ENCODE assay signal across 1 cellular context in the genomic region with DNA sequence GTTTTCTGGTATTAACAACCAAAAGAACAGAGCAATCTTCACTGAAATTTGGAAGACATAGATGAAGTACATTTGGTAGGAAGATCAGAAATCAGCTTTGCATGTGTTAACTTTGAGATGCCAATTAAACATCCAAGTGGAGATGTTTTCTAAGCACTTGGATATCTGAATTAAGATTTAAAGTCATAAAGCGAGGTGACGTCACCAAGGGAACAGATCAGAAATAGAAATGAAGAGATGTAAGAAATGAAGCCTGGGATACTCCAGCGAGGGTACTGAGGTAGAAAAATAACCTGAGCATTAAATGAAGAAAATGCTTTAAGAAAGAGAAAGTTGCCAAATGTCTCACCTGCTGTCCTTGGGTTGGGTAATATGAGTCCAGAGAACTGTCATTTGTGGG.
TF ChIP-seq lines count a peak whose summit lies in the region.

No MANE protein-coding gene starts in this region.

TF ChIP-seq in HepG2, 621 proteins besides CTCF, POLR2A, EP300 and RAD21 (continued from another document):
- TF ChIP-seq, protein P1, sequence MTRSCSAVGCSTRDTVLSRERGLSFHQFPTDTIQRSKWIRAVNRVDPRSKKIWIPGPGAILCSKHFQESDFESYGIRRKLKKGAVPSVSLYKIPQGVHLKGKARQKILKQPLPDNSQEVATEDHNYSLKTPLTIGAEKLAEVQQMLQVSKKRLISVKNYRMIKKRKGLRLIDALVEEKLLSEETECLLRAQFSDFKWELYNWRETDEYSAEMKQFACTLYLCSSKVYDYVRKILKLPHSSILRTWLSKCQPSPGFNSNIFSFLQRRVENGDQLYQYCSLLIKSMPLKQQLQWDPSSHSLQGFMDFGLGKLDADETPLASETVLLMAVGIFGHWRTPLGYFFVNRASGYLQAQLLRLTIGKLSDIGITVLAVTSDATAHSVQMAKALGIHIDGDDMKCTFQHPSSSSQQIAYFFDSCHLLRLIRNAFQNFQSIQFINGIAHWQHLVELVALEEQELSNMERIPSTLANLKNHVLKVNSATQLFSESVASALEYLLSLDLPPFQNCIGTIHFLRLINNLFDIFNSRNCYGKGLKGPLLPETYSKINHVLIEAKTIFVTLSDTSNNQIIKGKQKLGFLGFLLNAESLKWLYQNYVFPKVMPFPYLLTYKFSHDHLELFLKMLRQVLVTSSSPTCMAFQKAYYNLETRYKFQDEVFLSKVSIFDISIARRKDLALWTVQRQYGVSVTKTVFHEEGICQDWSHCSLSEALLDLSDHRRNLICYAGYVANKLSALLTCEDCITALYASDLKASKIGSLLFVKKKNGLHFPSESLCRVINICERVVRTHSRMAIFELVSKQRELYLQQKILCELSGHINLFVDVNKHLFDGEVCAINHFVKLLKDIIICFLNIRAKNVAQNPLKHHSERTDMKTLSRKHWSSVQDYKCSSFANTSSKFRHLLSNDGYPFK (CRISPR knock-in tag; IDR thresholded peaks at IDR 0.05; ENCODE audit: borderline replicate concordance), result no peak
- TF ChIP-seq, protein P2, sequence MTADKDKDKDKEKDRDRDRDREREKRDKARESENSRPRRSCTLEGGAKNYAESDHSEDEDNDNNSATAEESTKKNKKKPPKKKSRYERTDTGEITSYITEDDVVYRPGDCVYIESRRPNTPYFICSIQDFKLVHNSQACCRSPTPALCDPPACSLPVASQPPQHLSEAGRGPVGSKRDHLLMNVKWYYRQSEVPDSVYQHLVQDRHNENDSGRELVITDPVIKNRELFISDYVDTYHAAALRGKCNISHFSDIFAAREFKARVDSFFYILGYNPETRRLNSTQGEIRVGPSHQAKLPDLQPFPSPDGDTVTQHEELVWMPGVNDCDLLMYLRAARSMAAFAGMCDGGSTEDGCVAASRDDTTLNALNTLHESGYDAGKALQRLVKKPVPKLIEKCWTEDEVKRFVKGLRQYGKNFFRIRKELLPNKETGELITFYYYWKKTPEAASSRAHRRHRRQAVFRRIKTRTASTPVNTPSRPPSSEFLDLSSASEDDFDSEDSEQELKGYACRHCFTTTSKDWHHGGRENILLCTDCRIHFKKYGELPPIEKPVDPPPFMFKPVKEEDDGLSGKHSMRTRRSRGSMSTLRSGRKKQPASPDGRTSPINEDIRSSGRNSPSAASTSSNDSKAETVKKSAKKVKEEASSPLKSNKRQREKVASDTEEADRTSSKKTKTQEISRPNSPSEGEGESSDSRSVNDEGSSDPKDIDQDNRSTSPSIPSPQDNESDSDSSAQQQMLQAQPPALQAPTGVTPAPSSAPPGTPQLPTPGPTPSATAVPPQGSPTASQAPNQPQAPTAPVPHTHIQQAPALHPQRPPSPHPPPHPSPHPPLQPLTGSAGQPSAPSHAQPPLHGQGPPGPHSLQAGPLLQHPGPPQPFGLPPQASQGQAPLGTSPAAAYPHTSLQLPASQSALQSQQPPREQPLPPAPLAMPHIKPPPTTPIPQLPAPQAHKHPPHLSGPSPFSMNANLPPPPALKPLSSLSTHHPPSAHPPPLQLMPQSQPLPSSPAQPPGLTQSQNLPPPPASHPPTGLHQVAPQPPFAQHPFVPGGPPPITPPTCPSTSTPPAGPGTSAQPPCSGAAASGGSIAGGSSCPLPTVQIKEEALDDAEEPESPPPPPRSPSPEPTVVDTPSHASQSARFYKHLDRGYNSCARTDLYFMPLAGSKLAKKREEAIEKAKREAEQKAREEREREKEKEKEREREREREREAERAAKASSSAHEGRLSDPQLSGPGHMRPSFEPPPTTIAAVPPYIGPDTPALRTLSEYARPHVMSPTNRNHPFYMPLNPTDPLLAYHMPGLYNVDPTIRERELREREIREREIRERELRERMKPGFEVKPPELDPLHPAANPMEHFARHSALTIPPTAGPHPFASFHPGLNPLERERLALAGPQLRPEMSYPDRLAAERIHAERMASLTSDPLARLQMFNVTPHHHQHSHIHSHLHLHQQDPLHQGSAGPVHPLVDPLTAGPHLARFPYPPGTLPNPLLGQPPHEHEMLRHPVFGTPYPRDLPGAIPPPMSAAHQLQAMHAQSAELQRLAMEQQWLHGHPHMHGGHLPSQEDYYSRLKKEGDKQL (CRISPR knock-in tag; IDR thresholded peaks at IDR 0.05; ENCODE audit: low read depth), result no peak
- TF ChIP-seq YEATS2 (CRISPR knock-in tag; IDR thresholded peaks at IDR 0.05; ENCODE audit: borderline replicate concordance) (no peak), ATF7 (IDR thresholded peaks at IDR 0.05) (peak; percentile 94), ATF7 (CRISPR knock-in tag; IDR thresholded peaks at IDR 0.05) (no peak), CREB1 (IDR thresholded peaks at IDR 0.05) (peak; percentile 92), CREB1 (CRISPR knock-in tag; IDR thresholded peaks at IDR 0.05) (no peak), MAFF (IDR thresholded peaks at IDR 0.05; ENCODE audit: low read depth, low read length) (no peak), ZNF547 (CRISPR knock-in tag; IDR thresholded peaks at IDR 0.05) (no peak), AHR (CRISPR knock-in tag; IDR thresholded peaks at IDR 0.05) (no peak), KMT2A (CRISPR knock-in tag; IDR thresholded peaks at IDR 0.05) (no peak)
- TF ChIP-seq, protein P3, sequence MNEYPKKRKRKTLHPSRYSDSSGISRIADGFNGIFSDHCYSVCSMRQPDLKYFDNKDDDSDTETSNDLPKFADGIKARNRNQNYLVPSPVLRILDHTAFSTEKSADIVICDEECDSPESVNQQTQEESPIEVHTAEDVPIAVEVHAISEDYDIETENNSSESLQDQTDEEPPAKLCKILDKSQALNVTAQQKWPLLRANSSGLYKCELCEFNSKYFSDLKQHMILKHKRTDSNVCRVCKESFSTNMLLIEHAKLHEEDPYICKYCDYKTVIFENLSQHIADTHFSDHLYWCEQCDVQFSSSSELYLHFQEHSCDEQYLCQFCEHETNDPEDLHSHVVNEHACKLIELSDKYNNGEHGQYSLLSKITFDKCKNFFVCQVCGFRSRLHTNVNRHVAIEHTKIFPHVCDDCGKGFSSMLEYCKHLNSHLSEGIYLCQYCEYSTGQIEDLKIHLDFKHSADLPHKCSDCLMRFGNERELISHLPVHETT (CRISPR knock-in tag; conservative IDR thresholded peaks at IDR 0.05), result no peak
- TF ChIP-seq, protein P4, sequence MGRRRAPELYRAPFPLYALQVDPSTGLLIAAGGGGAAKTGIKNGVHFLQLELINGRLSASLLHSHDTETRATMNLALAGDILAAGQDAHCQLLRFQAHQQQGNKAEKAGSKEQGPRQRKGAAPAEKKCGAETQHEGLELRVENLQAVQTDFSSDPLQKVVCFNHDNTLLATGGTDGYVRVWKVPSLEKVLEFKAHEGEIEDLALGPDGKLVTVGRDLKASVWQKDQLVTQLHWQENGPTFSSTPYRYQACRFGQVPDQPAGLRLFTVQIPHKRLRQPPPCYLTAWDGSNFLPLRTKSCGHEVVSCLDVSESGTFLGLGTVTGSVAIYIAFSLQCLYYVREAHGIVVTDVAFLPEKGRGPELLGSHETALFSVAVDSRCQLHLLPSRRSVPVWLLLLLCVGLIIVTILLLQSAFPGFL (CRISPR knock-in tag; IDR thresholded peaks at IDR 0.05), result no peak
- TF ChIP-seq, protein P5, sequence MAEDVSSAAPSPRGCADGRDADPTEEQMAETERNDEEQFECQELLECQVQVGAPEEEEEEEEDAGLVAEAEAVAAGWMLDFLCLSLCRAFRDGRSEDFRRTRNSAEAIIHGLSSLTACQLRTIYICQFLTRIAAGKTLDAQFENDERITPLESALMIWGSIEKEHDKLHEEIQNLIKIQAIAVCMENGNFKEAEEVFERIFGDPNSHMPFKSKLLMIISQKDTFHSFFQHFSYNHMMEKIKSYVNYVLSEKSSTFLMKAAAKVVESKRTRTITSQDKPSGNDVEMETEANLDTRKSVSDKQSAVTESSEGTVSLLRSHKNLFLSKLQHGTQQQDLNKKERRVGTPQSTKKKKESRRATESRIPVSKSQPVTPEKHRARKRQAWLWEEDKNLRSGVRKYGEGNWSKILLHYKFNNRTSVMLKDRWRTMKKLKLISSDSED (CRISPR knock-in tag; IDR thresholded peaks at IDR 0.05), result no peak
